ENCODE assay signal across 34 cellular contexts in genomic region chr2:194915485-194915884, GRCh38.
"Had no signal": no experiment of that assay in that cellular context is flagged by ENCODE, and none has a peak within 500 bp of the region (broad histone marks: within the 10 kb centered on the region; RNA-seq: fewer than 3 reads in every experiment).

No MANE protein-coding gene starts in this region.

- DNase-seq: activated B cell treated with CpG ODN at 0.5 μM for 24 hours; activated CD4-positive, alpha-beta memory T cell treated with anti-CD3 and anti-CD28 coated beads for 36 hours; activated CD4-positive, alpha-beta T cell treated with anti-CD3 and anti-CD28 coated beads for 4 hours; activated CD4-positive, alpha-beta T cell treated with anti-CD3 and anti-CD28 coated beads, Interleukin-2, amount 10 ng/mL, durations not matched to agents 24 days and 14 days; activated CD4-positive, alpha-beta T cell treated with anti-CD3 and anti-CD28 coated beads, Interleukin-2, amount 50 U/mL, for 1 hour; activated CD4-positive, alpha-beta T cell treated with anti-CD3 and anti-CD28 coated beads, Interleukin-2, amount 50 U/mL, for 4 hours; activated CD4-positive, CD25-positive, alpha-beta regulatory T cell treated with anti-CD3 and anti-CD28 coated beads, Interleukin-2, amount 50 U/mL, for 72 hours; activated CD8-positive, alpha-beta memory T cell treated with anti-CD3 and anti-CD28 coated beads, Interleukin-2, amount 50 U/mL, for 4 hours; activated CD8-positive, alpha-beta T cell treated with anti-CD3 and anti-CD28 coated beads for 36 hours; activated effector memory CD4-positive, alpha-beta T cell treated with anti-CD3 and anti-CD28 coated beads, Interleukin-2, amount 50 U/mL, for 16 hours; activated gamma-delta T cell treated with Interleukin-2 at 50 U/mL for 16 hours; activated naive CD4-positive, alpha-beta T cell; activated naive CD4-positive, alpha-beta T cell treated with anti-CD3 and anti-CD28 coated beads for 36 hours; activated naive CD4-positive, alpha-beta T cell treated with anti-CD3 and anti-CD28 coated beads, Interleukin-2, amount 50 U/mL, for 16 hours; activated naive CD8-positive, alpha-beta T cell treated with anti-CD3 and anti-CD28 coated beads for 36 hours; activated T-cell treated with anti-CD3 and anti-CD28 coated beads for 4 hours; activated T-cell treated with anti-CD3 and anti-CD28 coated beads, Interleukin-2, amount 50 U/mL, for 1 hour; activated T-cell treated with anti-CD3 and anti-CD28 coated beads, Interleukin-2, amount 50 U/mL, for 4 hours; activated T-cell treated with anti-CD3 and anti-CD28 coated beads, Interleukin-2, amount 50 U/mL, for 72 hours; adrenal gland; amniotic stem cell; aorta; body of pancreas; brain microvascular endothelial cell; central memory CD4-positive, alpha-beta T cell; T-helper 1 cell; T-helper 2 cell; T-helper 9 cell had no signal

- H3K27ac ChIP-seq: adrenal gland, body of pancreas, brain microvascular endothelial cell, breast epithelium, VCaP had no signal

- H3K4me1 ChIP-seq: adrenal gland, body of pancreas, breast epithelium had no signal

- H3K4me3 ChIP-seq: adrenal gland, body of pancreas, breast epithelium had no signal

- FAIRE-seq: astrocyte, TTC549 had no signal

- H3K9me3 ChIP-seq: adrenal gland, body of pancreas, breast epithelium had no signal

- H3K27me3 ChIP-seq: adrenal gland, body of pancreas, brain microvascular endothelial cell, breast epithelium had no signal

- H3K36me3 ChIP-seq: adrenal gland, brain microvascular endothelial cell, breast epithelium had no signal

- ATAC-seq: activated CD8-positive, alpha-beta T cell treated with anti-CD3 and anti-CD28 coated beads for 36 hours; activated naive CD4-positive, alpha-beta T cell treated with anti-CD3 and anti-CD28 coated beads, Interleukin-2, amount 50 U/mL, for 72 hours; activated T-cell treated with anti-CD3 and anti-CD28 coated beads, Interleukin-2, amount 50 U/mL, for 4 hours; activated T-cell treated with anti-CD3 and anti-CD28 coated beads, Interleukin-2, amount 50 U/mL, for 72 hours; activated T-helper 17 cell treated with anti-CD3 and anti-CD28 coated beads, Interleukin-2, amount 50 U/mL, for 72 hours; body of pancreas had no signal
